Comparison of ENCODE assay signal across 1 cellular context in genomic region chr6:36641543-36641942, GRCh38.
TF ChIP-seq lines count a peak whose summit lies in the region.

No MANE protein-coding gene starts in this region.

TF ChIP-seq in WTC11, 78 proteins besides CTCF, POLR2A, EP300 and RAD21:
- TF ChIP-seq NR1H2 (CRISPR knock-in tag; IDR thresholded peaks at IDR 0.05) = no peak
- TF ChIP-seq GABPB1 (CRISPR knock-in tag; IDR thresholded peaks at IDR 0.05) = no peak
